In genomic region chr16:2184346-2184745, GRCh38 we compare ENCODE assay signal across 23 cellular contexts.
"Had no signal": no experiment of that assay in that cellular context is flagged by ENCODE, and none has a peak within 500 bp of the region (broad histone marks: within the 10 kb centered on the region; RNA-seq: fewer than 3 reads in every experiment).

No MANE protein-coding gene starts in this region.

- H3K27ac Mint-ChIP-seq: endodermal cell; naive B cell; nephron progenitor cell; progenitor cell of endocrine pancreas; stimulated activated effector memory CD8-positive, alpha-beta T cell treated with anti-CD3 and anti-CD28 coated beads, Interleukin-12 subunit alpha, Interleukin-12 subunit beta, amount 100 ng/mL, for 72 hours; stimulated activated naive CD8-positive, alpha-beta T cell treated with anti-CD3 and anti-CD28 coated beads, Interleukin-15, Interleukin-2, amounts not matched to agents 100 ng/mL and 50 ng/mL, for 24 hours had no signal

- H3K9me3 ChIP-seq: left ventricle myocardium inferior, lower lobe of right lung, pancreas, tibial artery, upper lobe of right lung had no signal

- H3K9me3 Mint-ChIP-seq: endodermal cell; naive B cell; nephron progenitor cell; stimulated activated effector memory CD8-positive, alpha-beta T cell treated with anti-CD3 and anti-CD28 coated beads, Interleukin-12 subunit alpha, Interleukin-12 subunit beta, amount 100 ng/mL, for 72 hours; stimulated activated naive CD8-positive, alpha-beta T cell treated with anti-CD3 and anti-CD28 coated beads, Interleukin-15, Interleukin-2, amounts not matched to agents 100 ng/mL and 50 ng/mL, for 24 hours had no signal

- H3K27ac ChIP-seq: coronary artery, foreskin keratinocyte, hepatocyte, left ventricle myocardium inferior, lower lobe of right lung, pancreas, tibial artery, upper lobe of right lung had no signal

- H3K36me3 ChIP-seq: left ventricle myocardium inferior, lower lobe of right lung, pancreas, tibial artery, upper lobe of right lung had no signal

- ATAC-seq: foreskin keratinocyte; left cardiac atrium; lower lobe of right lung; pancreas; right cardiac atrium; stimulated activated effector memory CD8-positive, alpha-beta T cell treated with anti-CD3 and anti-CD28 coated beads, Interleukin-12 subunit alpha, Interleukin-12 subunit beta, amount 100 ng/mL, for 72 hours; upper lobe of right lung had no signal

- H3K4me2 ChIP-seq: hepatocyte, smooth muscle cell had no signal

- H3K4me1 Mint-ChIP-seq: endodermal cell, naive B cell, nephron progenitor cell had no signal

- H3K4me1 ChIP-seq: foreskin keratinocyte, left ventricle myocardium inferior, lower lobe of right lung, pancreas, tibial artery, upper lobe of right lung had no signal

- H3K36me3 Mint-ChIP-seq: naive B cell had no signal

- H3K4me3 ChIP-seq: coronary artery, hepatocyte, left ventricle myocardium inferior, lower lobe of right lung, pancreas, smooth muscle cell, tibial artery, upper lobe of right lung had no signal

- DNase-seq: effector CD4-positive, alpha-beta T cell; endodermal cell; erythroblast; foreskin keratinocyte; kidney; left cardiac atrium; left ventricle myocardium inferior; lower lobe of right lung; mesenchymal stem cell; naive B cell; nephron progenitor cell; pancreas; right cardiac atrium; stimulated activated CD4-positive, alpha-beta T cell treated with anti-CD3 and anti-CD28 coated beads, Interleukin-4, amount 100 ng/mL, for 1 hour; stimulated activated CD8-positive, alpha-beta memory T cell treated with anti-CD3 and anti-CD28 coated beads, Interleukin-4, amount 100 ng/mL, for 48 hours; tibial artery; upper lobe of right lung had no signal

- H3K27me3 ChIP-seq: hepatocyte, pancreas, upper lobe of right lung had no signal

- H3K4me3 Mint-ChIP-seq: endodermal cell; naive B cell; nephron progenitor cell; stimulated activated effector memory CD8-positive, alpha-beta T cell treated with anti-CD3 and anti-CD28 coated beads, Interleukin-12 subunit alpha, Interleukin-12 subunit beta, amount 100 ng/mL, for 72 hours; stimulated activated naive CD8-positive, alpha-beta T cell treated with anti-CD3 and anti-CD28 coated beads, Interleukin-15, Interleukin-2, amounts not matched to agents 100 ng/mL and 50 ng/mL, for 24 hours had no signal

- H3K27me3 Mint-ChIP-seq: naive B cell; progenitor cell of endocrine pancreas; stimulated activated naive CD8-positive, alpha-beta T cell treated with anti-CD3 and anti-CD28 coated beads, Interleukin-15, Interleukin-2, amounts not matched to agents 100 ng/mL and 50 ng/mL, for 24 hours had no signal
